16 cellular contexts compared by ENCODE assay signal in the genomic region with DNA sequence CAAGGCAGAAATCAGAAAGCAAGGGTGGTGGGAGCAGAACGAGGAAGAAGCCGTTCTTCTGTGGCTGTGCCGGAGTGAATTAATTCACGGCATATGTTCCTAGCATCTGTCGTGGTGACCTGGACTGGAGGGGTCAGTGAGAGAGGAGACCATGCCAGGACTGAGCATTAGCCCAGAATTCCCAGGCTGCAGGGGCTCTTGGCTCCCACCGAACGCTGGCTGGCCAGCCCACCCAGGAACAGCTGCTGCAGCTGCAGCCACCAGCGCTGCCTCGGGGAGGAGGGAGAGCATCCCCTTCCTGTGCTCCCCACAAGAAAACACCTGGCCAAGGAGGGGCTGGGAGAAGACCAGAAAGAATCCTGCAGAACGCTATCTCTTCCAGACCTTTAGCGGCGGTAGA.
"Had no signal": no experiment of that assay in that cellular context is flagged by ENCODE, and none has a peak within 500 bp of the region (broad histone marks: within the 10 kb centered on the region; RNA-seq: fewer than 3 reads in every experiment).

No MANE protein-coding gene starts in this region.

- DNase-seq: activated CD4-positive, alpha-beta T cell treated with anti-CD3 and anti-CD28 coated beads for 4 hours; activated CD8-positive, alpha-beta memory T cell treated with anti-CD3 and anti-CD28 coated beads, Interleukin-2, amount 50 U/mL, for 48 hours; activated CD8-positive, alpha-beta T cell treated with anti-CD3 and anti-CD28 coated beads, Interleukin-2, amount 10 ng/mL, durations not matched to agents 7 days and 5 days; activated naive CD4-positive, alpha-beta T cell treated with Interleukin-2 at 50 U/mL for 16 hours; activated naive CD8-positive, alpha-beta T cell treated with anti-CD3 and anti-CD28 coated beads, Interleukin-2, amount 50 U/mL, for 24 hours; colonic mucosa; effector CD4-positive, alpha-beta T cell; immature natural killer cell; small intestine; T-cell; T1000; tibial artery had no signal

- ATAC-seq: activated CD8-positive, alpha-beta T cell treated with anti-CD3 and anti-CD28 coated beads, Interleukin-2, amount 10 ng/mL, durations not matched to agents 7 days and 5 days; activated naive CD8-positive, alpha-beta T cell treated with anti-CD3 and anti-CD28 coated beads, Interleukin-2, amount 50 U/mL, for 24 hours; natural killer cell treated with Interleukin-12 subunit alpha and Interleukin-12 subunit beta and Interleukin-15 and Interleukin-18, amount 100 ng/mL, for 72 hours; stimulated activated effector memory CD8-positive, alpha-beta T cell treated with anti-CD3 and anti-CD28 coated beads, Interleukin-12 subunit alpha, Interleukin-12 subunit beta, amount 100 ng/mL, for 72 hours; T-cell had no signal

- H3K36me3 Mint-ChIP-seq: natural killer cell treated with Interleukin-12 subunit alpha and Interleukin-12 subunit beta and Interleukin-15 and Interleukin-18, amount 100 ng/mL, for 72 hours; stimulated activated effector memory CD8-positive, alpha-beta T cell treated with anti-CD3 and anti-CD28 coated beads, Interleukin-12 subunit alpha, Interleukin-12 subunit beta, amount 100 ng/mL, for 72 hours; T-cell had no signal

- H3K4me3 ChIP-seq: ascending aorta, cardiac muscle cell, colonic mucosa, tibial artery had no signal

- H3K9me3 Mint-ChIP-seq: activated naive CD8-positive, alpha-beta T cell treated with anti-CD3 and anti-CD28 coated beads, Interleukin-2, amount 50 U/mL, for 24 hours; immature natural killer cell; natural killer cell treated with Interleukin-12 subunit alpha and Interleukin-12 subunit beta and Interleukin-15 and Interleukin-18, amount 100 ng/mL, for 72 hours; stimulated activated effector memory CD8-positive, alpha-beta T cell treated with anti-CD3 and anti-CD28 coated beads, Interleukin-12 subunit alpha, Interleukin-12 subunit beta, amount 100 ng/mL, for 72 hours; T-cell had no signal

- H3K27me3 ChIP-seq: ascending aorta, cardiac muscle cell, colonic mucosa, tibial artery had no signal

- H3K27me3 Mint-ChIP-seq: activated naive CD8-positive, alpha-beta T cell treated with anti-CD3 and anti-CD28 coated beads, Interleukin-2, amount 50 U/mL, for 24 hours; natural killer cell treated with Interleukin-12 subunit alpha and Interleukin-12 subunit beta and Interleukin-15 and Interleukin-18, amount 100 ng/mL, for 72 hours had no signal

- H3K4me3 Mint-ChIP-seq: activated CD8-positive, alpha-beta T cell treated with anti-CD3 and anti-CD28 coated beads, Interleukin-2, amount 10 ng/mL, durations not matched to agents 7 days and 5 days; activated naive CD8-positive, alpha-beta T cell treated with anti-CD3 and anti-CD28 coated beads, Interleukin-2, amount 50 U/mL, for 24 hours; immature natural killer cell; natural killer cell treated with Interleukin-12 subunit alpha and Interleukin-12 subunit beta and Interleukin-15 and Interleukin-18, amount 100 ng/mL, for 72 hours; stimulated activated effector memory CD8-positive, alpha-beta T cell treated with anti-CD3 and anti-CD28 coated beads, Interleukin-12 subunit alpha, Interleukin-12 subunit beta, amount 100 ng/mL, for 72 hours; T-cell had no signal

- H3K9me3 ChIP-seq: ascending aorta, colonic mucosa, tibial artery had no signal

- H3K4me1 ChIP-seq: ascending aorta, colonic mucosa had no signal

- H3K4me1 Mint-ChIP-seq: activated naive CD8-positive, alpha-beta T cell treated with anti-CD3 and anti-CD28 coated beads, Interleukin-2, amount 50 U/mL, for 24 hours; immature natural killer cell; stimulated activated effector memory CD8-positive, alpha-beta T cell treated with anti-CD3 and anti-CD28 coated beads, Interleukin-12 subunit alpha, Interleukin-12 subunit beta, amount 100 ng/mL, for 72 hours; T-cell had no signal

- H3K27ac ChIP-seq: ascending aorta, cardiac muscle cell, colonic mucosa, tibial artery had no signal

- H3K36me3 ChIP-seq: cardiac muscle cell, colonic mucosa had no signal

- H3K27ac Mint-ChIP-seq: activated CD8-positive, alpha-beta T cell treated with anti-CD3 and anti-CD28 coated beads, Interleukin-2, amount 10 ng/mL, durations not matched to agents 7 days and 5 days; activated naive CD8-positive, alpha-beta T cell treated with anti-CD3 and anti-CD28 coated beads, Interleukin-2, amount 50 U/mL, for 24 hours; immature natural killer cell; natural killer cell treated with Interleukin-12 subunit alpha and Interleukin-12 subunit beta and Interleukin-15 and Interleukin-18, amount 100 ng/mL, for 72 hours; stimulated activated effector memory CD8-positive, alpha-beta T cell treated with anti-CD3 and anti-CD28 coated beads, Interleukin-12 subunit alpha, Interleukin-12 subunit beta, amount 100 ng/mL, for 72 hours; T-cell had no signal
